Comparison of ENCODE assay signal across 13 cellular contexts in the genomic region with DNA sequence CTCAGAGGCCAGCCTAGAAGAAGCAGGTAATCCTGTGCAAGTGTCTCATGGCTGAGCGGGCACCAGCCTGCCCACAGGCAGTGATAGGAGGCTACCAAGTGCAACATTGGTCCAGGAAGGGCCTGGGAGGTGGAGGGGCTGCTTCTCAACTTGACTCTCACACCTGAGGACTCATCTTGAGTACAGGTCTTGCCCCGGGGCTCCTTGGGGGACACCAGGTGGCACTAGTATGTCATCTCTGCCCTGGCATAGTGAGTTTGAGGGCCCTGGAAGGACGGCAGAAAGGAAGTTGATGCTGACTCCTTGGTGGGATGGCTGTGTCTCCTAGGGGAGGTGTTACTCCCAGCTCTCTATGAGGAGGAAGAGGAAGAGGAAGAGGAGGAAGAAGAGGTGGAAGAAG. TPM values are rescaled to one million over a fixed set of nuclear protein-coding genes. Genes with fewer than 3 reads are reported as not detected.
A peak's percentile ranks its signal among the peaks of the same experiment; 100 is the strongest.
DNase-seq lines count a peak whose midpoint lies in the region; ATAC-seq and TF ChIP-seq lines count a peak whose summit lies in the region.
"Had no signal": no experiment of that assay in that cellular context is flagged by ENCODE, and none has a peak within 500 bp of the region (broad histone marks: within the 10 kb centered on the region; RNA-seq: fewer than 3 reads in every experiment).

No MANE protein-coding gene starts in this region.

- peak; percentile 71 for DNase-seq in activated CD4-positive, alpha-beta T cell treated with anti-CD3 and anti-CD28 coated beads, Interleukin-2, amount 10 ng/mL, durations not matched to agents 24 days and 14 days
- no peak for DNase-seq in activated CD4-positive, alpha-beta T cell treated with anti-CD3 and anti-CD28 coated beads for 1 hour
- DNase-seq in HK-2 (ENCODE audit: unreplicated experiment) (peak; percentile 32), neuronal stem cell (ENCODE audit: low spot score) (no peak), medulla oblongata (ENCODE audit: extremely low spot score) (no peak), spleen (no peak), tibial artery (no peak)
- peak; percentile 54 for DNase-seq in activated CD8-positive, alpha-beta T cell treated with anti-CD3 and anti-CD28 coated beads, Interleukin-2, amount 10 ng/mL, durations not matched to agents 7 days and 5 days
- DNase-seq: activated CD4-positive, CD25-positive, alpha-beta regulatory T cell; activated naive CD8-positive, alpha-beta T cell treated with anti-CD3 and anti-CD28 coated beads, Interleukin-2, amount 50 U/mL, for 24 hours; heart left ventricle; NCI-H1436 treated with DMSO at 0.1 percent for 48 hours; right lobe of liver had no signal

- no peak overlapping the region for H2AFZ ChIP-seq in neuronal stem cell (ENCODE audit: low read length)

- no peak overlapping the region for H3K27ac Mint-ChIP-seq in activated CD4-positive, alpha-beta T cell treated with anti-CD3 and anti-CD28 coated beads, Interleukin-2, amount 10 ng/mL, durations not matched to agents 24 days and 14 days
- H3K27ac Mint-ChIP-seq in activated CD8-positive, alpha-beta T cell treated with anti-CD3 and anti-CD28 coated beads, Interleukin-2, amount 10 ng/mL, durations not matched to agents 7 days and 5 days: no peak overlapping the region
- H3K27ac Mint-ChIP-seq: activated naive CD8-positive, alpha-beta T cell treated with anti-CD3 and anti-CD28 coated beads, Interleukin-2, amount 50 U/mL, for 24 hours had no signal

- H3K27ac ChIP-seq in neuronal stem cell (replicated peaks; ENCODE audit: low read length) (peak overlapping the region; percentile 88), spleen (no peak overlapping the region), tibial artery (no peak overlapping the region)
- H3K27ac ChIP-seq: heart left ventricle, right lobe of liver had no signal

- H3K4ac ChIP-seq in neuronal stem cell (ENCODE audit: low read length): peak overlapping the region; percentile 67

- H3K79me1 ChIP-seq in neuronal stem cell (ENCODE audit: low read depth, low read length): peaks cover 8% of the 10 kb centered on the region

- no peak overlapping the region for H2BK12ac ChIP-seq in neuronal stem cell (ENCODE audit: low read length)

- no peaks in the 10 kb centered on the region for H3K27me3 ChIP-seq in neuronal stem cell (ENCODE audit: control insufficient read depth in 3 of 3, insufficient read depth in 3 of 3, low read depth in 1 of 3, low read length in 3 of 3)
- H3K27me3 ChIP-seq in spleen (replicated peaks in 1 of 7): peaks cover 0 to 26% (median 0%) of the 10 kb centered on the region in 7 donors
- no peaks in the 10 kb centered on the region for H3K27me3 ChIP-seq in tibial artery
- H3K27me3 ChIP-seq: heart left ventricle, right lobe of liver had no signal

- H3K4me2 ChIP-seq in neuronal stem cell (ENCODE audit: insufficient read depth, low read length, poor library complexity, severe bottlenecking): no peak overlapping the region

- intact Hi-C loops in activated CD4-positive, alpha-beta T cell treated with anti-CD3 and anti-CD28 coated beads, Interleukin-2, amount 10 ng/mL, durations not matched to agents 24 days and 14 days (cut with micrococcal nuclease): loop anchor here (5.0 kb wide), 1 partner anchor 88 kb away; no protein-coding TSS in a partner anchor
- intact Hi-C loops in spleen (cut with DNase I; ENCODE audit: low total_unique reads): no loop called here
- intact Hi-C loops in tibial artery (cut with DNase I; ENCODE audit: low total_unique reads): loop anchor here (5.0 kb wide), 1 partner anchor 33 kb away; no protein-coding TSS in a partner anchor

- CTCF ChIA-PET in activated CD8-positive, alpha-beta T cell treated with anti-CD3 and anti-CD28 coated beads, Interleukin-2, amount 10 ng/mL, durations not matched to agents 7 days and 5 days (lab: Charles Lee): interaction anchor here (0.7 to 1.6 kb wide), 5 partner anchors 10 to 298 kb away, joined by 3 to 8 read pairs (median 3); a partner anchor contains a TSS

- no peak overlapping the region for H4K8ac ChIP-seq in neuronal stem cell (ENCODE audit: low read depth, low read length)

- peak overlapping the region; percentile 14 for H3K23ac ChIP-seq in neuronal stem cell (ENCODE audit: low read depth, low read length, poor library complexity)

- H3K14ac ChIP-seq in neuronal stem cell (ENCODE audit: low read length): no peak overlapping the region

- H3K9ac ChIP-seq in neuronal stem cell (ENCODE audit: low read depth, low read length, poor library complexity): no peak overlapping the region

- TF ChIP-seq CTCF in spleen (IDR thresholded peaks at IDR 0.05 in 8 of 11, conservative IDR thresholded peaks at IDR 0.05 in 3 of 11): no peak
- no peak for TF ChIP-seq CTCF in tibial artery (IDR thresholded peaks at IDR 0.05)

- no peaks in the 10 kb centered on the region for H3K9me3 Mint-ChIP-seq in activated CD4-positive, alpha-beta T cell treated with anti-CD3 and anti-CD28 coated beads, Interleukin-2, amount 10 ng/mL, durations not matched to agents 24 days and 14 days
- H3K9me3 Mint-ChIP-seq in activated CD8-positive, alpha-beta T cell treated with anti-CD3 and anti-CD28 coated beads, Interleukin-2, amount 10 ng/mL, durations not matched to agents 7 days and 5 days (ENCODE audit: insufficient read depth): no peaks in the 10 kb centered on the region
- H3K9me3 Mint-ChIP-seq: activated naive CD8-positive, alpha-beta T cell treated with anti-CD3 and anti-CD28 coated beads, Interleukin-2, amount 50 U/mL, for 24 hours had no signal

- H3K18ac ChIP-seq in neuronal stem cell (ENCODE audit: low read length): peak overlapping the region; percentile 74

- WGBS in neuronal stem cell (ENCODE audit: extremely low coverage in 2 of 2, insufficient read length in 2 of 2, insufficient replicate concordance in 1 of 2), 2 donors: no CpG with 5 or more reads among the region's 3 CpGs
- WGBS in spleen, 5 donors: 49 to 62% (median 58%) methylated on average over 3 of the region's 3 CpGs

- peaks cover 9% of the 10 kb centered on the region for H3K4me1 Mint-ChIP-seq in activated CD4-positive, alpha-beta T cell treated with anti-CD3 and anti-CD28 coated beads, Interleukin-2, amount 10 ng/mL, durations not matched to agents 24 days and 14 days
- peaks cover 16% of the 10 kb centered on the region for H3K4me1 Mint-ChIP-seq in activated CD8-positive, alpha-beta T cell treated with anti-CD3 and anti-CD28 coated beads, Interleukin-2, amount 10 ng/mL, durations not matched to agents 7 days and 5 days (ENCODE audit: low read depth)

- H2AK5ac ChIP-seq in neuronal stem cell (ENCODE audit: low read depth, low read length): peak overlapping the region; percentile 76

- no peak overlapping the region for H4K91ac ChIP-seq in neuronal stem cell (ENCODE audit: low read depth, low read length, poor library complexity)

- H3K4me1 ChIP-seq in neuronal stem cell (ENCODE audit: control insufficient read depth in 2 of 2, insufficient read depth in 1 of 2, low read depth in 1 of 2, low read length in 2 of 2) (peaks cover 7 to 19% of the 10 kb centered on the region in 2 donors), spleen (peaks cover 0 to 32% (median 22%) of the 10 kb centered on the region in 6 donors), tibial artery (peaks cover 0 to 23% (median 18%) of the 10 kb centered on the region in 4 donors)

- H3K4me3 Mint-ChIP-seq in activated CD4-positive, alpha-beta T cell treated with anti-CD3 and anti-CD28 coated beads, Interleukin-2, amount 10 ng/mL, durations not matched to agents 24 days and 14 days: no peak overlapping the region
- no peak overlapping the region for H3K4me3 Mint-ChIP-seq in activated CD8-positive, alpha-beta T cell treated with anti-CD3 and anti-CD28 coated beads, Interleukin-2, amount 10 ng/mL, durations not matched to agents 7 days and 5 days
- H3K4me3 Mint-ChIP-seq: activated naive CD8-positive, alpha-beta T cell treated with anti-CD3 and anti-CD28 coated beads, Interleukin-2, amount 50 U/mL, for 24 hours had no signal

- H2BK15ac ChIP-seq in neuronal stem cell (ENCODE audit: low read length): peak overlapping the region; percentile 91

- H3K4me3 ChIP-seq in neuronal stem cell (ENCODE audit: low read length in 2 of 2): no peak overlapping the region
- H3K4me3 ChIP-seq in spleen: no peak overlapping the region
- no peak overlapping the region for H3K4me3 ChIP-seq in tibial artery
- H3K4me3 ChIP-seq: heart left ventricle, right lobe of liver had no signal

- peaks cover 2% of the 10 kb centered on the region for H3K36me3 Mint-ChIP-seq in activated CD4-positive, alpha-beta T cell treated with anti-CD3 and anti-CD28 coated beads, Interleukin-2, amount 10 ng/mL, durations not matched to agents 24 days and 14 days (ENCODE audit: low read depth)
- H3K36me3 Mint-ChIP-seq in activated CD8-positive, alpha-beta T cell treated with anti-CD3 and anti-CD28 coated beads, Interleukin-2, amount 10 ng/mL, durations not matched to agents 7 days and 5 days (ENCODE audit: low read depth): no peaks in the 10 kb centered on the region

- no peak for TF ChIP-seq POLR2A in spleen (IDR thresholded peaks at IDR 0.05)

- ATAC-seq in activated CD8-positive, alpha-beta T cell treated with anti-CD3 and anti-CD28 coated beads, Interleukin-2, amount 10 ng/mL, durations not matched to agents 7 days and 5 days: no peak
- ATAC-seq: activated naive CD8-positive, alpha-beta T cell treated with anti-CD3 and anti-CD28 coated beads, Interleukin-2, amount 50 U/mL, for 24 hours; heart left ventricle had no signal

- H3K9me3 ChIP-seq in neuronal stem cell (replicated peaks in 1 of 2; ENCODE audit: control insufficient read depth in 2 of 2, insufficient read depth in 1 of 2, low read depth in 1 of 2, low read length in 2 of 2) (peaks cover 2 to 3% of the 10 kb centered on the region in 2 donors), spleen (no peaks in the 10 kb centered on the region), tibial artery (no peaks in the 10 kb centered on the region)
- H3K9me3 ChIP-seq: heart left ventricle, right lobe of liver had no signal

- peaks cover 19% of the 10 kb centered on the region for H3K27me3 Mint-ChIP-seq in activated CD4-positive, alpha-beta T cell treated with anti-CD3 and anti-CD28 coated beads, Interleukin-2, amount 10 ng/mL, durations not matched to agents 24 days and 14 days
- H3K27me3 Mint-ChIP-seq in activated CD8-positive, alpha-beta T cell treated with anti-CD3 and anti-CD28 coated beads, Interleukin-2, amount 10 ng/mL, durations not matched to agents 7 days and 5 days (ENCODE audit: low read depth): peaks cover 13% of the 10 kb centered on the region

- POLR2A ChIA-PET in activated CD8-positive, alpha-beta T cell treated with anti-CD3 and anti-CD28 coated beads, Interleukin-2, amount 10 ng/mL, durations not matched to agents 7 days and 5 days (lab: Charles Lee): no interaction called here

- H3K36me3 ChIP-seq in neuronal stem cell (replicated peaks in 1 of 2; ENCODE audit: control insufficient read depth in 2 of 2, insufficient read depth in 2 of 2, low read length in 2 of 2): peaks cover 18 to 28% of the 10 kb centered on the region in 2 donors
- H3K36me3 ChIP-seq in spleen: no peaks in the 10 kb centered on the region
- no peaks in the 10 kb centered on the region for H3K36me3 ChIP-seq in tibial artery
- H3K36me3 ChIP-seq: heart left ventricle, right lobe of liver had no signal

- H2BK120ac ChIP-seq in neuronal stem cell (ENCODE audit: low read depth, low read length): no peak overlapping the region

- H2BK5ac ChIP-seq in neuronal stem cell (ENCODE audit: low read length): peak overlapping the region; percentile 84

RNA-seq across cellular contexts. Expression of a gene that starts 2.3 kb away (rescaled TPM):
- total RNA-seq in activated CD4-positive, alpha-beta T cell treated with anti-CD3 and anti-CD28 coated beads, Interleukin-2, amount 10 ng/mL, durations not matched to agents 24 days and 14 days: 9.2 and 10.6 TPM in 2 replicates
- 1 to 10 TPM; 5.6 to 8.9 TPM for total RNA-seq in activated CD8-positive, alpha-beta T cell treated with anti-CD3 and anti-CD28 coated beads, Interleukin-2, amount 10 ng/mL, durations not matched to agents 7 days and 5 days
- 59.8 TPM for polyA plus RNA-seq in neuronal stem cell (2013, experiment 1 of 2)
- 63.1 TPM for polyA plus RNA-seq in neuronal stem cell (2013, experiment 2 of 2)
- 1 to 10 TPM; 4.0 to 9.8 (median 5.5) TPM for total RNA-seq in spleen
- polyA plus RNA-seq in spleen: 1 to 10 TPM in 2 of 3 donors, under 1 TPM in 1; 0.77 to 2.2 (median 1.7) TPM

RNA-seq across cellular contexts. Expression of a gene that starts 18.4 kb away (rescaled TPM):
- total RNA-seq in activated CD4-positive, alpha-beta T cell treated with anti-CD3 and anti-CD28 coated beads, Interleukin-2, amount 10 ng/mL, durations not matched to agents 24 days and 14 days: not detected in 2 replicates
- not detected for total RNA-seq in activated CD8-positive, alpha-beta T cell treated with anti-CD3 and anti-CD28 coated beads, Interleukin-2, amount 10 ng/mL, durations not matched to agents 7 days and 5 days
- 0.56 TPM for polyA plus RNA-seq in neuronal stem cell (2013, experiment 1 of 2)
- 0.76 TPM for polyA plus RNA-seq in neuronal stem cell (2013, experiment 2 of 2)
- total RNA-seq in spleen: not detected
- polyA plus RNA-seq in spleen: not detected
- total RNA-seq: heart left ventricle, right lobe of liver had no signal
- polyA plus RNA-seq: heart left ventricle had no signal

RNA-seq across cellular contexts. Expression of a gene that starts 36.2 kb away (rescaled TPM):
- 0.02 and 0.09 TPM in 2 replicates for total RNA-seq in activated CD4-positive, alpha-beta T cell treated with anti-CD3 and anti-CD28 coated beads, Interleukin-2, amount 10 ng/mL, durations not matched to agents 24 days and 14 days
- total RNA-seq in activated CD8-positive, alpha-beta T cell treated with anti-CD3 and anti-CD28 coated beads, Interleukin-2, amount 10 ng/mL, durations not matched to agents 7 days and 5 days: not detected
- 17.5 TPM for polyA plus RNA-seq in neuronal stem cell (2013, experiment 1 of 2)
- polyA plus RNA-seq in neuronal stem cell (2013, experiment 2 of 2): 17.4 TPM
- total RNA-seq in spleen: 1 to 10 TPM in 2 of 7 donors, under 1 TPM in 5; 0.21 to 1.8 (median 0.42) TPM
- polyA plus RNA-seq in spleen: 1 to 10 TPM in 1 of 3 donors, under 1 TPM in 2; 0.42 to 1.7 (median 0.93) TPM

RNA-seq across cellular contexts. Expression of a gene that starts 54.9 kb away (rescaled TPM):
- 56.2 and 57.2 TPM in 2 replicates for total RNA-seq in activated CD4-positive, alpha-beta T cell treated with anti-CD3 and anti-CD28 coated beads, Interleukin-2, amount 10 ng/mL, durations not matched to agents 24 days and 14 days
- 10 to 100 TPM; 34.8 to 35.5 TPM for total RNA-seq in activated CD8-positive, alpha-beta T cell treated with anti-CD3 and anti-CD28 coated beads, Interleukin-2, amount 10 ng/mL, durations not matched to agents 7 days and 5 days
- 177 TPM for polyA plus RNA-seq in neuronal stem cell (2013, experiment 1 of 2)
- 176 TPM for polyA plus RNA-seq in neuronal stem cell (2013, experiment 2 of 2)
- 10 to 100 TPM; 50.4 to 98.8 (median 60.8) TPM for total RNA-seq in spleen
- polyA plus RNA-seq in spleen: 10 to 100 TPM in 2 of 3 donors, 1 to 10 TPM in 1; 7.9 to 15.6 (median 13.6) TPM

Comparison
In these comparisons a context has a peak if more than half of its experiments do, and no peak if none do; other contexts are left out.
1. DNase-seq: peak in activated CD4-positive, alpha-beta T cell treated with anti-CD3 and anti-CD28 coated beads, Interleukin-2, amount 10 ng/mL, durations not matched to agents 24 days and 14 days (single experiment), HK-2 (single experiment) and activated CD8-positive, alpha-beta T cell treated with anti-CD3 and anti-CD28 coated beads, Interleukin-2, amount 10 ng/mL, durations not matched to agents 7 days and 5 days (single experiment); none in activated CD4-positive, alpha-beta T cell treated with anti-CD3 and anti-CD28 coated beads for 1 hour (single experiment), neuronal stem cell (single experiment), medulla oblongata (single experiment), spleen (single experiment) and tibial artery (0 of 2).